Comparison of ENCODE assay signal across 5 cellular contexts in the genomic region with DNA sequence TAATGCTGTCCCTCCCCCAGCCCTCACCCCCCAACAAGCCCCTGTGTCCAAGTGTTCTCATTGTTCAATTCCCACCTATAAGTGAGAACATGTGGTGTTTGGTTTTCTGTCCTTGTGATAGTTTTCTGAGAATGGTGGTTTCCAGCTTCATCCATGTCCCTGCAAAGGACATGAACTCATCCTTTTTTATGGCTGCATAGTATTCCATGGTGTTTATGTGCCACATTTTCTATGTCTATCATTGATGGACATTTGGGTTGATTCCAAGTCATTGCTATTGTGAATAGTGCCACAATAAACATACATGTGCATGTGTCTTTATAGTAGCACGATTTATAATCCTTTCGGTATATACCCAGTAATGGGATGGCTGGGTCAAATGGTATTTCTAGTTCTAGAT. TPM values are rescaled to one million over a fixed set of nuclear protein-coding genes. Genes with fewer than 3 reads are reported as not detected.
"Had no signal": no experiment of that assay in that cellular context is flagged by ENCODE, and none has a peak within 500 bp of the region (broad histone marks: within the 10 kb centered on the region; RNA-seq: fewer than 3 reads in every experiment).

No MANE protein-coding gene starts in this region.

RNA-seq across cellular contexts. Expression of a gene that starts 17.9 kb away (rescaled TPM):
- total RNA-seq: PC-3, Right ventricle myocardium inferior, Right ventricle myocardium superior, RPMI7951, SK-MEL-5 had no signal
